ENCODE assay signal across 14 cellular contexts in the genomic region with DNA sequence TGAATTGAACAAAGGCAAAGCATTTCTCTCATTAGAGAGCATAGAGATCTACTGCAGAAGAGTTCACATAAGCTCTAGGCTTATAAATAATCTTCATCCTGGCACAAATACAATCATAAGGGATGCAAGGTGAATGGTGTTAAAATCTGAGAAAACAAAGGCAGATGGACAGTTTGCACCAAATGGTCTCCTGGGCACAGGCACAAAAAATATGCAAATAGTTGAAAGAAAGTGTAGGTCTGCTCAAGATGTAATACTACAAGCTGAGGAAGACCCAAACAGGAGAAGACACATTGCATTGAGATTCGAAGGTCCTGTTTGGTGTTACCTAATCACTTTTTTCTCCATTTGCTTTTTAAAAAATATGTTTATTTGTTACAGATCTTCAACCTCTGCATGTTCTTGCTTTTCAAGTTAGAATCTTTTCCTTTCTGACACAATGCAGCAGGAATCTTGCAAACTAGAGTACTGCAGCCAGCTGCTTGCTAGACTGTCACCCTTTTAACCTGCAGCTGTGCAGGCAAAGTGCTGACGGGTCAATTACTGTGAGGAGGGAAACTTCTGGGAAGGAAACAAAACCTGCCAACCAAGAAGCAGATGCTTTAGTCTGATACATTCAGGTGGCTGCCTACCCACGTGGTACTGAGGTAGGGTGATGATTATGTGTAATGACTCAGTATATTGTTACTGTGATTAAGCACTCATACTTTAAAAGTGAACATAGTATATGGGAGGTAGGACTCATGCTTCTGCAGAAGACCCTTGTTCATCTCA.
DNase-seq lines count a peak whose midpoint lies in the region; ATAC-seq and TF ChIP-seq lines count a peak whose summit lies in the region.
"Had no signal": no experiment of that assay in that cellular context is flagged by ENCODE, and none has a peak within 500 bp of the region (broad histone marks: within the 10 kb centered on the region; RNA-seq: fewer than 3 reads in every experiment).

No MANE protein-coding gene starts in this region.

- H3K9ac ChIP-seq in neural progenitor cell = no peak overlapping the region
- H3K9ac ChIP-seq: SK-N-SH had no signal

- no peaks in the 10 kb centered on the region for H3K9me3 ChIP-seq in neural progenitor cell (ENCODE audit: low read depth)
- H3K9me3 ChIP-seq: SK-N-SH had no signal

- H3K4me2 ChIP-seq in GM23338 (no peak overlapping the region), neural progenitor cell (no peak overlapping the region)
- H3K4me2 ChIP-seq: SK-N-SH had no signal

- H3F3A ChIP-seq in GM23338 (replicated peaks; ENCODE audit: low read depth) = no peaks in the 10 kb centered on the region
- H3F3A ChIP-seq in neural progenitor cell (ENCODE audit: low read depth) = no peaks in the 10 kb centered on the region

- H3K27me3 ChIP-seq in GM23338 (ENCODE audit: insufficient read depth) (no peaks in the 10 kb centered on the region), neural progenitor cell (no peaks in the 10 kb centered on the region)

- no peak for ATAC-seq in GM23338

- H2AFZ ChIP-seq in GM23338 (peak overlapping the region; percentile 53; the same call in 1 of the 2 replicates), neural progenitor cell (replicated peaks) (no peak overlapping the region)

- peaks cover 5% of the 10 kb centered on the region; the same call in 1 of the 2 replicates for H3K9me2 ChIP-seq in GM23338 (ENCODE audit: insufficient read depth)
- H3K9me2 ChIP-seq: SK-N-SH had no signal

- H3K36me3 ChIP-seq in GM23338 (ENCODE audit: insufficient read depth) (no peaks in the 10 kb centered on the region), neural progenitor cell (no peaks in the 10 kb centered on the region)

- DNase-seq in GM23338 (ENCODE audit: low spot score) = no peak
- peak; percentile 39 to 76 for DNase-seq in NCI-H524 (lab: John Stamatoyannopoulos, UW)
- DNase-seq in epithelial cell of esophagus (ENCODE audit: low read depth) = peak; percentile 52
- peak; percentile 8 for DNase-seq in neural progenitor cell (ENCODE audit: low spot score)
- no peak for DNase-seq in activated T-helper 2 cell treated with anti-CD3 and anti-CD28 coated beads, Interferon-gamma antibody, Interleukin-2, Interleukin-4, amounts not matched to agents 10 μg/mL and 5 μg/mL and 100 μg/mL, durations not matched to agents 14 hours and 24 hours and 36 hours (ENCODE audit: low spot score)
- DNase-seq in stimulated activated CD4-positive, alpha-beta T cell treated with anti-CD3 and anti-CD28 coated beads, Interleukin-4, amount 100 ng/mL, for 24 hours = no peak
- DNase-seq in iPS-NIHi7 (ENCODE audit: extremely low spot score) = no peak
- DNase-seq: activated gamma-delta T cell; H9; NCI-H1436 treated with DMSO at 0.1 percent for 48 hours; NK-92 treated with Interleukin-12 subunit alpha and Interleukin-12 subunit beta, amount 100 ng/mL, for 24 hours; SK-N-SH; stimulated activated naive CD4-positive, alpha-beta T cell treated with Interleukin-2 at 50 U/mL for 16 hours had no signal

- H3K4me3 Mint-ChIP-seq in GM23338 (no peak overlapping the region), neural progenitor cell (no peak overlapping the region)
- H3K4me3 Mint-ChIP-seq in activated T-helper 2 cell treated with anti-CD3 and anti-CD28 coated beads, Interferon-gamma antibody, Interleukin-2, Interleukin-4, amounts not matched to agents 10 μg/mL and 5 μg/mL and 100 μg/mL, durations not matched to agents 14 hours and 24 hours and 36 hours (ENCODE audit: low read depth) = no peak overlapping the region
- H3K4me3 Mint-ChIP-seq: brain, H9 had no signal

- H3K79me2 ChIP-seq in GM23338 (replicated peaks; ENCODE audit: insufficient read depth) (no peaks in the 10 kb centered on the region), neural progenitor cell (ENCODE audit: low read depth) (no peaks in the 10 kb centered on the region)

- no peak overlapping the region for H3K27ac ChIP-seq in GM23338 (ENCODE audit: low read depth)
- no peak overlapping the region for H3K27ac ChIP-seq in neural progenitor cell

- H4K20me1 ChIP-seq in GM23338 (replicated peaks; ENCODE audit: insufficient read depth) = no peaks in the 10 kb centered on the region
- no peaks in the 10 kb centered on the region for H4K20me1 ChIP-seq in neural progenitor cell (ENCODE audit: low read depth)

- intact Hi-C loops in activated T-helper 2 cell treated with anti-CD3 and anti-CD28 coated beads, Interferon-gamma antibody, Interleukin-2, Interleukin-4, amounts not matched to agents 10 μg/mL and 5 μg/mL and 100 μg/mL, durations not matched to agents 14 hours and 24 hours and 36 hours (cut with micrococcal nuclease) = no loop called here

- H3K27ac Mint-ChIP-seq in GM23338 = no peak overlapping the region
- no peak overlapping the region for H3K27ac Mint-ChIP-seq in neural progenitor cell
- no peak overlapping the region for H3K27ac Mint-ChIP-seq in activated T-helper 2 cell treated with anti-CD3 and anti-CD28 coated beads, Interferon-gamma antibody, Interleukin-2, Interleukin-4, amounts not matched to agents 10 μg/mL and 5 μg/mL and 100 μg/mL, durations not matched to agents 14 hours and 24 hours and 36 hours
- H3K27ac Mint-ChIP-seq: H9 had no signal

- H3K4me1 ChIP-seq in GM23338 (ENCODE audit: insufficient read depth) (no peaks in the 10 kb centered on the region), neural progenitor cell (peaks cover 3% of the 10 kb centered on the region)

- H3K4me1 Mint-ChIP-seq in GM23338 = no peaks in the 10 kb centered on the region
- peaks cover 6% of the 10 kb centered on the region for H3K4me1 Mint-ChIP-seq in neural progenitor cell
- no peaks in the 10 kb centered on the region for H3K4me1 Mint-ChIP-seq in activated T-helper 2 cell treated with anti-CD3 and anti-CD28 coated beads, Interferon-gamma antibody, Interleukin-2, Interleukin-4, amounts not matched to agents 10 μg/mL and 5 μg/mL and 100 μg/mL, durations not matched to agents 14 hours and 24 hours and 36 hours (ENCODE audit: low read depth)
- H3K4me1 Mint-ChIP-seq: H9 had no signal

- TF ChIP-seq CTCF in GM23338 (conservative IDR thresholded peaks at IDR 0.05; ENCODE audit: low read depth in 2 of 2) (no peak), epithelial cell of esophagus (IDR thresholded peaks at IDR 0.05; ENCODE audit: insufficient read depth, low read depth, low read length, missing control alignments) (no peak), neural progenitor cell (IDR thresholded peaks at IDR 0.05) (no peak)

- H3K4me3 ChIP-seq in GM23338 (no peak overlapping the region), epithelial cell of esophagus (ENCODE audit: low read length) (no peak overlapping the region), neural progenitor cell (no peak overlapping the region)

- H3K27me3 Mint-ChIP-seq in GM23338 (ENCODE audit: insufficient read depth, low read depth, poor library complexity) (no peaks in the 10 kb centered on the region), neural progenitor cell (ENCODE audit: insufficient read depth, low read depth) (peaks cover 2% of the 10 kb centered on the region)
- no peaks in the 10 kb centered on the region for H3K27me3 Mint-ChIP-seq in activated T-helper 2 cell treated with anti-CD3 and anti-CD28 coated beads, Interferon-gamma antibody, Interleukin-2, Interleukin-4, amounts not matched to agents 10 μg/mL and 5 μg/mL and 100 μg/mL, durations not matched to agents 14 hours and 24 hours and 36 hours (ENCODE audit: low read depth)

- H3K9me3 Mint-ChIP-seq in GM23338 (peaks cover 2% of the 10 kb centered on the region; the same call in 1 of the 3 replicates), neural progenitor cell (peaks cover 3% of the 10 kb centered on the region)
- H3K9me3 Mint-ChIP-seq in activated T-helper 2 cell treated with anti-CD3 and anti-CD28 coated beads, Interferon-gamma antibody, Interleukin-2, Interleukin-4, amounts not matched to agents 10 μg/mL and 5 μg/mL and 100 μg/mL, durations not matched to agents 14 hours and 24 hours and 36 hours = peaks cover 19% of the 10 kb centered on the region

- H3K36me3 Mint-ChIP-seq in GM23338 (ENCODE audit: low read depth) (0 out of 3 replicates have a peak, but pooled peaks cover 6% of the 10 kb centered on the region), neural progenitor cell (no peaks in the 10 kb centered on the region)
- no peaks in the 10 kb centered on the region for H3K36me3 Mint-ChIP-seq in activated T-helper 2 cell treated with anti-CD3 and anti-CD28 coated beads, Interferon-gamma antibody, Interleukin-2, Interleukin-4, amounts not matched to agents 10 μg/mL and 5 μg/mL and 100 μg/mL, durations not matched to agents 14 hours and 24 hours and 36 hours (ENCODE audit: low read depth)
- H3K36me3 Mint-ChIP-seq: brain had no signal

Comparison
In these comparisons a context has a peak if more than half of its experiments do, and no peak if none do; other contexts are left out.
1. DNase-seq: peak in NCI-H524 (2 of 2), epithelial cell of esophagus (single experiment) and neural progenitor cell (single experiment); none in GM23338 (single experiment), activated T-helper 2 cell treated with anti-CD3 and anti-CD28 coated beads, Interferon-gamma antibody, Interleukin-2, Interleukin-4, amounts not matched to agents 10 μg/mL and 5 μg/mL and 100 μg/mL, durations not matched to agents 14 hours and 24 hours and 36 hours (single experiment), stimulated activated CD4-positive, alpha-beta T cell treated with anti-CD3 and anti-CD28 coated beads, Interleukin-4, amount 100 ng/mL, for 24 hours (single experiment) and iPS-NIHi7 (single experiment).